20 cellular contexts compared by ENCODE assay signal in genomic region chr13:43223206-43223605, GRCh38.
DNase-seq lines count a peak whose midpoint lies in the region; ATAC-seq and TF ChIP-seq lines count a peak whose summit lies in the region.
"Had no signal": no experiment of that assay in that cellular context is flagged by ENCODE, and none has a peak within 500 bp of the region (broad histone marks: within the 10 kb centered on the region; RNA-seq: fewer than 3 reads in every experiment).

No MANE protein-coding gene starts in this region.

- intact Hi-C loops in psoas muscle (cut with DNase I): no loop called here

- no peaks in the 10 kb centered on the region for H3K27me3 ChIP-seq in psoas muscle (ENCODE audit: insufficient read depth in 3 of 3, low read length in 2 of 3)

- DNase-seq in NCI-H748 (lab: John Stamatoyannopoulos, UW; ENCODE audit: unreplicated experiment) (peak; percentile 45), NCI-H748 treated with DMSO at 0.1 percent for 48 hours (lab: John Stamatoyannopoulos, UW) (no peak), astrocyte of the hippocampus (ENCODE audit: low read depth, low spot score) (peak; percentile 58), neural crest cell (ENCODE audit: low read depth, low spot score) (no peak), psoas muscle (no peak), cortex of kidney (lab: John Stamatoyannopoulos, UW) (no peak)
- DNase-seq: 8988T; ACHN; C1 segment of cervical spinal cord; Caco-2; CD4-positive, alpha-beta memory T cell; DMS 273 treated with DMSO at 0.1 percent for 48 hours; DMS79; EL; GDM1; GM23248; H7; HCEC 1CT had no signal

- H3K27ac ChIP-seq in psoas muscle: no peak overlapping the region
- H3K27ac ChIP-seq: A549, GM23248 had no signal

- H3K4me3 ChIP-seq in psoas muscle: no peak overlapping the region
- H3K4me3 ChIP-seq: A549, GM12878, GM23248 had no signal

- H3K4me1 ChIP-seq in psoas muscle: no peaks in the 10 kb centered on the region
- H3K4me1 ChIP-seq: A549, Caco-2 had no signal

- H3K27ac Mint-ChIP-seq in neural crest cell (ENCODE audit: unreplicated experiment): peak overlapping the region; percentile 3
- H3K27ac Mint-ChIP-seq: CD4-positive, alpha-beta memory T cell had no signal

- 55 to 70% (median 68%) methylated on average over 5 of the region's 5 CpGs for WGBS in psoas muscle, 3 donors

- no peak overlapping the region for H3K4me3 Mint-ChIP-seq in neural crest cell
- H3K4me3 Mint-ChIP-seq: CD4-positive, alpha-beta memory T cell had no signal

- H3K27me3 Mint-ChIP-seq in neural crest cell (ENCODE audit: low read depth): no peaks in the 10 kb centered on the region

- no peak for ATAC-seq in psoas muscle
- ATAC-seq: A549, GM12878 had no signal

- no peaks in the 10 kb centered on the region for H3K36me3 ChIP-seq in psoas muscle (ENCODE audit: insufficient read depth in 1 of 2, low read depth in 1 of 2)

- no peaks in the 10 kb centered on the region for H3K9me3 Mint-ChIP-seq in neural crest cell
- H3K9me3 Mint-ChIP-seq: CD4-positive, alpha-beta memory T cell had no signal

- H3K9me3 ChIP-seq in psoas muscle: no peaks in the 10 kb centered on the region
- H3K9me3 ChIP-seq: A549, Caco-2 had no signal

- no peaks in the 10 kb centered on the region for H3K36me3 Mint-ChIP-seq in neural crest cell (ENCODE audit: low read depth)
- H3K36me3 Mint-ChIP-seq: CD4-positive, alpha-beta memory T cell had no signal

- H3K4me1 Mint-ChIP-seq in neural crest cell: peaks cover 14% of the 10 kb centered on the region
- H3K4me1 Mint-ChIP-seq: CD4-positive, alpha-beta memory T cell had no signal

- TF ChIP-seq CTCF in neural crest cell (conservative IDR thresholded peaks at IDR 0.05): no peak
- no peak for TF ChIP-seq CTCF in psoas muscle (IDR thresholded peaks at IDR 0.05)

Comparison
In these comparisons a context has a peak if more than half of its experiments do, and no peak if none do; other contexts are left out.
1. DNase-seq: peak in NCI-H748 (single experiment) and astrocyte of the hippocampus (single experiment); none in NCI-H748 treated with DMSO at 0.1 percent for 48 hours (single experiment), neural crest cell (single experiment), psoas muscle (0 of 2) and cortex of kidney (single experiment).